In genomic region chr2:221097568-221097915, GRCh38 we compare ENCODE assay signal across 14 cellular contexts.
DNase-seq lines count a peak whose midpoint lies in the region; ATAC-seq, FAIRE-seq and TF ChIP-seq lines count a peak whose summit lies in the region.
"Had no signal": no experiment of that assay in that cellular context is flagged by ENCODE, and none has a peak within 500 bp of the region (broad histone marks: within the 10 kb centered on the region; RNA-seq: fewer than 3 reads in every experiment).

No MANE protein-coding gene starts in this region.

- no peak overlapping the region for H2AFZ ChIP-seq in OCI-LY7 (ENCODE audit: low read length)

- H3K27me3 ChIP-seq in WERI-Rb-1 (ENCODE audit: insufficient read depth, low read depth, severe bottlenecking) (no peaks in the 10 kb centered on the region), lower lobe of right lung (ENCODE audit: low read depth) (no peaks in the 10 kb centered on the region)
- H3K27me3 ChIP-seq: BLaER1, uterus had no signal

- peaks cover 19% of the 10 kb centered on the region for H3K4me1 Mint-ChIP-seq in HFFc6 (ENCODE audit: low read depth)
- H3K4me1 Mint-ChIP-seq: activated CD8-positive, alpha-beta memory T cell treated with anti-CD3 and anti-CD28 coated beads, Interleukin-2, amount 10 ng/mL, durations not matched to agents 7 days and 5 days had no signal

- DNase-seq in A549 (ENCODE audit: low read depth in 1 of 2, low spot score in 1 of 2), result peak in 1 of 2 experiments; percentile 24
- peak; percentile 26 for DNase-seq in HFFc6
- DNase-seq in WERI-Rb-1, result peak; percentile 34
- DNase-seq in fibroblast of the aortic adventitia (ENCODE audit: low read depth), result peak; percentile 52
- DNase-seq in lower lobe of right lung, result no peak
- no peak for DNase-seq in OCI-LY7 (ENCODE audit: low spot score)
- DNase-seq: activated CD8-positive, alpha-beta memory T cell treated with anti-CD3 and anti-CD28 coated beads, Interleukin-2, amount 10 ng/mL, durations not matched to agents 7 days and 5 days; GF-D8; hippocampal formation; stimulated activated CD4-positive, alpha-beta T cell treated with anti-CD3 and anti-CD28 coated beads, Interleukin-15, amount 100 ng/mL, for 24 hours; uterus had no signal

- no peak overlapping the region for H3K27ac ChIP-seq in A549
- H3K27ac ChIP-seq in WERI-Rb-1, result no peak overlapping the region
- H3K27ac ChIP-seq in lower lobe of right lung, result no peak overlapping the region
- no peak overlapping the region for H3K27ac ChIP-seq in OCI-LY7 (ENCODE audit: low read depth, low read length, poor library complexity, severe bottlenecking)
- H3K27ac ChIP-seq: BLaER1, uterus had no signal

- TF ChIP-seq EP300 in A549 (IDR thresholded peaks at IDR 0.05), result no peak

- WGBS in A549 (ENCODE audit: missing lambda C conversion rate), result 6% methylated on average over 1 of the region's 1 CpG

- no peak for TF ChIP-seq CTCF in A549 (IDR thresholded peaks at IDR 0.05)
- no peak for TF ChIP-seq CTCF in HFFc6 (IDR thresholded peaks at IDR 0.05)
- no peak for TF ChIP-seq CTCF in WERI-Rb-1 (IDR thresholded peaks at IDR 0.05; ENCODE audit: low read depth, low read length)
- no peak for TF ChIP-seq CTCF in fibroblast of the aortic adventitia (IDR thresholded peaks at IDR 0.05; ENCODE audit: insufficient read depth, low read length)
- no peak for TF ChIP-seq CTCF in lower lobe of right lung (IDR thresholded peaks at IDR 0.05)
- no peak for TF ChIP-seq CTCF in OCI-LY7 (conservative IDR thresholded peaks at IDR 0.05; ENCODE audit: low read length)

- H4K20me1 ChIP-seq in OCI-LY7 (ENCODE audit: insufficient read depth, low read length), result no peaks in the 10 kb centered on the region
- H4K20me1 ChIP-seq: BLaER1 had no signal

- CTCF ChIA-PET in A549 (lab: Yijun Ruan, JAX) (interaction anchor here (0.6 kb wide), 1 partner anchor 1786 kb away, joined by 6 read pairs; no protein-coding TSS in a partner anchor), OCI-LY7 (lab: Charles Lee; ENCODE audit: unreplicated experiment) (no interaction called here)

- no peaks in the 10 kb centered on the region; the same call in 1 of the 2 replicates for H3K9me3 Mint-ChIP-seq in HFFc6

- no TSS peak for BruUV-seq in OCI-LY7 (replicated peaks; lab: Mats Ljungman, UMichigan)

- no peaks in the 10 kb centered on the region for H3K79me2 ChIP-seq in OCI-LY7 (ENCODE audit: insufficient read depth, low read depth, low read length)

- no peak for FAIRE-seq in A549 (lab: Jason Lieb, UNC)

- TF ChIP-seq RAD21 in A549 (conservative IDR thresholded peaks at IDR 0.05 in 1 of 2, IDR thresholded peaks at IDR 0.05 in 1 of 2), result no peak

- ATAC-seq in A549, result peak; percentile 68 to 71; a peak in 5 of 6 replicates
- ATAC-seq in lower lobe of right lung, result no peak
- ATAC-seq in HG02840 (IDR thresholded peaks at IDR 0.05; ENCODE audit: low FRiP score, unreplicated experiment), result no peak
- no peak for ATAC-seq in HG03280 (IDR thresholded peaks at IDR 0.05; ENCODE audit: unreplicated experiment)
- ATAC-seq: activated CD8-positive, alpha-beta memory T cell treated with anti-CD3 and anti-CD28 coated beads, Interleukin-2, amount 10 ng/mL, durations not matched to agents 7 days and 5 days had no signal

- H3K36me3 ChIP-seq in WERI-Rb-1 (no peaks in the 10 kb centered on the region), lower lobe of right lung (no peaks in the 10 kb centered on the region), OCI-LY7 (ENCODE audit: insufficient read depth, low read length) (no peaks in the 10 kb centered on the region)
- H3K36me3 ChIP-seq: BLaER1, uterus had no signal

- peaks cover 2% of the 10 kb centered on the region; the same call in 1 of the 2 replicates for H3K27me3 Mint-ChIP-seq in HFFc6 (ENCODE audit: insufficient read depth)
- H3K27me3 Mint-ChIP-seq: activated CD8-positive, alpha-beta memory T cell treated with anti-CD3 and anti-CD28 coated beads, Interleukin-2, amount 10 ng/mL, durations not matched to agents 7 days and 5 days had no signal

- intact Hi-C loops in lower lobe of right lung (cut with DNase I) (no loop called here), OCI-LY7 (cut with micrococcal nuclease; ENCODE audit: unreplicated experiment) (no loop called here)

- no peak overlapping the region for H3K27ac Mint-ChIP-seq in HFFc6
- H3K27ac Mint-ChIP-seq: activated CD8-positive, alpha-beta memory T cell treated with anti-CD3 and anti-CD28 coated beads, Interleukin-2, amount 10 ng/mL, durations not matched to agents 7 days and 5 days had no signal

- H3K4me1 ChIP-seq in A549 (peaks cover 3% of the 10 kb centered on the region; the same call in 1 of the 3 replicates), lower lobe of right lung (no peaks in the 10 kb centered on the region), OCI-LY7 (ENCODE audit: insufficient read depth, low read length, poor library complexity, severe bottlenecking) (no peaks in the 10 kb centered on the region)
- H3K4me1 ChIP-seq: BLaER1, uterus had no signal

- H3K9me2 ChIP-seq in OCI-LY7 (ENCODE audit: insufficient read depth, low read length), result no peaks in the 10 kb centered on the region

- H3K36me3 Mint-ChIP-seq in HFFc6 (ENCODE audit: low read depth), result no peaks in the 10 kb centered on the region; the same call in 1 of the 2 replicates
- H3K36me3 Mint-ChIP-seq: activated CD8-positive, alpha-beta memory T cell treated with anti-CD3 and anti-CD28 coated beads, Interleukin-2, amount 10 ng/mL, durations not matched to agents 7 days and 5 days had no signal

- no peak overlapping the region for H3K4me3 Mint-ChIP-seq in HFFc6
- H3K4me3 Mint-ChIP-seq: activated CD8-positive, alpha-beta memory T cell treated with anti-CD3 and anti-CD28 coated beads, Interleukin-2, amount 10 ng/mL, durations not matched to agents 7 days and 5 days had no signal

- POLR2A ChIA-PET in A549 (lab: Yijun Ruan, JAX), result no interaction called here
- POLR2A ChIA-PET in OCI-LY7 (lab: Charles Lee), result no interaction called here

- no peak for TF ChIP-seq POLR2A in A549 (IDR thresholded peaks at IDR 0.05; ENCODE audit: low read length)

- no peak overlapping the region for H3K4me3 ChIP-seq in A549
- H3K4me3 ChIP-seq in WERI-Rb-1 (ENCODE audit: low read depth, low read length), result no peak overlapping the region
- no peak overlapping the region for H3K4me3 ChIP-seq in fibroblast of the aortic adventitia (ENCODE audit: low read depth, low read length)
- no peak overlapping the region for H3K4me3 ChIP-seq in lower lobe of right lung
- no peak overlapping the region for H3K4me3 ChIP-seq in OCI-LY7 (ENCODE audit: low read depth, low read length, poor library complexity, severe bottlenecking)
- H3K4me3 ChIP-seq: BLaER1, uterus had no signal

- H3K9me3 ChIP-seq in A549 (no peaks in the 10 kb centered on the region; the same call in 2 of the 3 replicates), WERI-Rb-1 (ENCODE audit: severe bottlenecking) (peaks cover 2% of the 10 kb centered on the region), lower lobe of right lung (no peaks in the 10 kb centered on the region), OCI-LY7 (ENCODE audit: low read length) (no peaks in the 10 kb centered on the region)
- H3K9me3 ChIP-seq: uterus had no signal

- H3K4me2 ChIP-seq in A549 (no peak overlapping the region), OCI-LY7 (ENCODE audit: low read length) (no peak overlapping the region)
- H3K4me2 ChIP-seq: BLaER1 had no signal

TF ChIP-seq in A549, 52 proteins besides CTCF, POLR2A, EP300 and RAD21:
- TF ChIP-seq ZFP36 (IDR thresholded peaks at IDR 0.05; ENCODE audit: borderline replicate concordance, partially characterized antibody), result no peak
- TF ChIP-seq NFE2L2 (conservative IDR thresholded peaks at IDR 0.05; ENCODE audit: low read length), result no peak
- no peak for TF ChIP-seq MYC (IDR thresholded peaks at IDR 0.05; ENCODE audit: borderline replicate concordance, low read length)
- no peak for TF ChIP-seq SMC3 (IDR thresholded peaks at IDR 0.05)
- TF ChIP-seq TP53 (CRISPR knock-in tag; IDR thresholded peaks at IDR 0.05), result no peak
- no peak for TF ChIP-seq REST (IDR thresholded peaks at IDR 0.05)
- TF ChIP-seq ELK1 (IDR thresholded peaks at IDR 0.05; ENCODE audit: low read depth, low read length), result no peak

Comparison
In these comparisons a context has a peak if more than half of its experiments do, and no peak if none do; other contexts are left out.
1. ATAC-seq: peak in A549 (2 of 2); none in lower lobe of right lung (0 of 2), HG02840 (single experiment) and HG03280 (single experiment).
2. DNase-seq: peak in HFFc6 (single experiment), WERI-Rb-1 (single experiment) and fibroblast of the aortic adventitia (single experiment); none in lower lobe of right lung (single experiment) and OCI-LY7 (single experiment).